9 cellular contexts compared by ENCODE assay signal in genomic region chr1:62356257-62356835, GRCh38. TPM values are rescaled to one million over a fixed set of nuclear protein-coding genes. Genes with fewer than 3 reads are reported as not detected.
DNase-seq lines count a peak whose midpoint lies in the region; ATAC-seq and TF ChIP-seq lines count a peak whose summit lies in the region.
"Had no signal": no experiment of that assay in that cellular context is flagged by ENCODE, and none has a peak within 500 bp of the region (broad histone marks: within the 10 kb centered on the region; RNA-seq: fewer than 3 reads in every experiment).

No MANE protein-coding gene starts in this region.

- WGBS in smooth muscle cell (ENCODE audit: low lambda C conversion rate) = 77% methylated on average over 1 of the region's 1 CpG

- CTCF ChIA-PET in activated CD8-positive, alpha-beta T cell treated with anti-CD3 and anti-CD28 coated beads for 36 hours (lab: Charles Lee) = no interaction called here
- CTCF ChIA-PET in activated CD8-positive, alpha-beta T cell treated with anti-CD3 and anti-CD28 coated beads, Interleukin-2, amount 10 ng/mL, durations not matched to agents 7 days and 5 days (lab: Charles Lee) = no interaction called here

- DNase-seq in activated CD8-positive, alpha-beta T cell treated with anti-CD3 and anti-CD28 coated beads for 36 hours = peak; percentile 17
- DNase-seq in activated CD8-positive, alpha-beta T cell treated with anti-CD3 and anti-CD28 coated beads, Interleukin-2, amount 10 ng/mL, durations not matched to agents 7 days and 5 days = no peak
- DNase-seq in HT1080 (ENCODE audit: low read depth) (peak; percentile 78), astrocyte of the hippocampus (ENCODE audit: low read depth, low spot score) (peak; percentile 82), smooth muscle cell (lab: John Stamatoyannopoulos, UW; ENCODE audit: unreplicated experiment) (no peak), left ventricle myocardium superior (no peak), NAMALWA (ENCODE audit: low spot score) (no peak), uterus (no peak)
- DNase-seq: DND-41 had no signal

- H3K36me3 ChIP-seq in smooth muscle cell (ENCODE audit: low read depth) (no peaks in the 10 kb centered on the region), uterus (no peaks in the 10 kb centered on the region)

- no peak overlapping the region for H3K4me3 Mint-ChIP-seq in activated CD8-positive, alpha-beta T cell treated with anti-CD3 and anti-CD28 coated beads for 36 hours
- no peak overlapping the region for H3K4me3 Mint-ChIP-seq in activated CD8-positive, alpha-beta T cell treated with anti-CD3 and anti-CD28 coated beads, Interleukin-2, amount 10 ng/mL, durations not matched to agents 7 days and 5 days

- no peak overlapping the region for H3K4me2 ChIP-seq in smooth muscle cell

- H3K4me1 ChIP-seq in smooth muscle cell (ENCODE audit: low read depth) = no peaks in the 10 kb centered on the region
- H3K4me1 ChIP-seq in uterus = no peaks in the 10 kb centered on the region

- POLR2A ChIA-PET in activated CD8-positive, alpha-beta T cell treated with anti-CD3 and anti-CD28 coated beads for 36 hours (lab: Charles Lee) = interaction anchor here (1.1 kb wide), 1 partner anchor 20 kb away, joined by 3 read pairs; no protein-coding TSS in a partner anchor
- POLR2A ChIA-PET in activated CD8-positive, alpha-beta T cell treated with anti-CD3 and anti-CD28 coated beads, Interleukin-2, amount 10 ng/mL, durations not matched to agents 7 days and 5 days (lab: Charles Lee) = no interaction called here

- no peaks in the 10 kb centered on the region for H3K9me3 ChIP-seq in smooth muscle cell (replicated peaks; ENCODE audit: low read depth)
- H3K9me3 ChIP-seq in uterus = no peaks in the 10 kb centered on the region

- no peaks in the 10 kb centered on the region for H3K27me3 Mint-ChIP-seq in activated CD8-positive, alpha-beta T cell treated with anti-CD3 and anti-CD28 coated beads for 36 hours
- H3K27me3 Mint-ChIP-seq in activated CD8-positive, alpha-beta T cell treated with anti-CD3 and anti-CD28 coated beads, Interleukin-2, amount 10 ng/mL, durations not matched to agents 7 days and 5 days (ENCODE audit: low read depth) = no peaks in the 10 kb centered on the region

- H3K9ac ChIP-seq in smooth muscle cell (ENCODE audit: low read depth) = no peak overlapping the region

- H3K4me1 Mint-ChIP-seq in activated CD8-positive, alpha-beta T cell treated with anti-CD3 and anti-CD28 coated beads for 36 hours (ENCODE audit: low read depth) = no peaks in the 10 kb centered on the region
- no peaks in the 10 kb centered on the region for H3K4me1 Mint-ChIP-seq in activated CD8-positive, alpha-beta T cell treated with anti-CD3 and anti-CD28 coated beads, Interleukin-2, amount 10 ng/mL, durations not matched to agents 7 days and 5 days (ENCODE audit: low read depth)

- H4K20me1 ChIP-seq in smooth muscle cell (ENCODE audit: low read depth) = no peaks in the 10 kb centered on the region

- intact Hi-C loops in activated CD8-positive, alpha-beta T cell treated with anti-CD3 and anti-CD28 coated beads for 36 hours (cut with micrococcal nuclease) = no loop called here
- intact Hi-C loops in left ventricle myocardium superior (cut with micrococcal nuclease) (no loop called here), uterus (cut with DNase I; ENCODE audit: low total_unique reads) (no loop called here)

- no peak overlapping the region for H2AFZ ChIP-seq in smooth muscle cell (ENCODE audit: low read depth)

- H3K79me2 ChIP-seq in smooth muscle cell (ENCODE audit: low read depth) = no peaks in the 10 kb centered on the region

- no peak for TF ChIP-seq POLR2A in uterus (IDR thresholded peaks at IDR 0.05)

- no peak for TF ChIP-seq CTCF in activated CD8-positive, alpha-beta T cell treated with anti-CD3 and anti-CD28 coated beads for 36 hours (IDR thresholded peaks at IDR 0.05)
- no peak for TF ChIP-seq CTCF in smooth muscle cell (IDR thresholded peaks at IDR 0.05; ENCODE audit: borderline replicate concordance, insufficient read depth, poor library complexity, severe bottlenecking)
- TF ChIP-seq CTCF in uterus (IDR thresholded peaks at IDR 0.05) = no peak

- H3K27me3 ChIP-seq in smooth muscle cell (ENCODE audit: low read depth) (no peaks in the 10 kb centered on the region), uterus (no peaks in the 10 kb centered on the region)

- H3K4me3 ChIP-seq in smooth muscle cell (no peak overlapping the region), uterus (no peak overlapping the region)

- peak; percentile 39 for ATAC-seq in activated CD8-positive, alpha-beta T cell treated with anti-CD3 and anti-CD28 coated beads for 36 hours
- no peak for ATAC-seq in activated CD8-positive, alpha-beta T cell treated with anti-CD3 and anti-CD28 coated beads, Interleukin-2, amount 10 ng/mL, durations not matched to agents 7 days and 5 days
- no peak for ATAC-seq in left ventricle myocardium superior

- H3K9me3 Mint-ChIP-seq in activated CD8-positive, alpha-beta T cell treated with anti-CD3 and anti-CD28 coated beads for 36 hours = no peaks in the 10 kb centered on the region
- no peaks in the 10 kb centered on the region for H3K9me3 Mint-ChIP-seq in activated CD8-positive, alpha-beta T cell treated with anti-CD3 and anti-CD28 coated beads, Interleukin-2, amount 10 ng/mL, durations not matched to agents 7 days and 5 days (ENCODE audit: insufficient read depth)

- H3K36me3 Mint-ChIP-seq in activated CD8-positive, alpha-beta T cell treated with anti-CD3 and anti-CD28 coated beads for 36 hours (ENCODE audit: low read depth) = no peaks in the 10 kb centered on the region
- H3K36me3 Mint-ChIP-seq in activated CD8-positive, alpha-beta T cell treated with anti-CD3 and anti-CD28 coated beads, Interleukin-2, amount 10 ng/mL, durations not matched to agents 7 days and 5 days (ENCODE audit: low read depth) = no peaks in the 10 kb centered on the region

- H3K27ac Mint-ChIP-seq in activated CD8-positive, alpha-beta T cell treated with anti-CD3 and anti-CD28 coated beads for 36 hours = no peak overlapping the region
- H3K27ac Mint-ChIP-seq in activated CD8-positive, alpha-beta T cell treated with anti-CD3 and anti-CD28 coated beads, Interleukin-2, amount 10 ng/mL, durations not matched to agents 7 days and 5 days = no peak overlapping the region

- H3F3A ChIP-seq in smooth muscle cell (ENCODE audit: low read depth) = peaks cover 6% of the 10 kb centered on the region

- peak overlapping the region; percentile 62 for H3K27ac ChIP-seq in smooth muscle cell (ENCODE audit: low read depth)
- no peak overlapping the region for H3K27ac ChIP-seq in uterus

RNA-seq across cellular contexts. Expression of gene KANK4, which starts 37.1 kb away (rescaled TPM):
- total RNA-seq in activated CD8-positive, alpha-beta T cell treated with anti-CD3 and anti-CD28 coated beads for 36 hours = not detected
- not detected for total RNA-seq in activated CD8-positive, alpha-beta T cell treated with anti-CD3 and anti-CD28 coated beads, Interleukin-2, amount 10 ng/mL, durations not matched to agents 7 days and 5 days
- not detected in 2 replicates for total RNA-seq in HT1080 (2014; rRNA removed; shearing (Covaris generic))
- polyA plus RNA-seq in HT1080 (2015; cell fraction: cytosol; rRNA removed) = not detected in 2 replicates
- not detected in 2 replicates for polyA plus RNA-seq in HT1080 (2015; cell fraction: nucleus; rRNA removed)
- total RNA-seq in smooth muscle cell = 69.2 and 74.3 TPM in 2 replicates
- 72.4 and 77.8 TPM in 2 replicates for polyA plus RNA-seq in smooth muscle cell
- 0.25 TPM for total RNA-seq in left ventricle myocardium superior
- 10 to 100 TPM in 1 of 4 donors, not detected in 3; 14.5 TPM for total RNA-seq in uterus

Comparison
In these comparisons a context has a peak if more than half of its experiments do, and no peak if none do; other contexts are left out.
1. DNase-seq: peak in activated CD8-positive, alpha-beta T cell treated with anti-CD3 and anti-CD28 coated beads for 36 hours (single experiment), HT1080 (single experiment) and astrocyte of the hippocampus (single experiment); none in activated CD8-positive, alpha-beta T cell treated with anti-CD3 and anti-CD28 coated beads, Interleukin-2, amount 10 ng/mL, durations not matched to agents 7 days and 5 days (single experiment), smooth muscle cell (single experiment), left ventricle myocardium superior (single experiment), NAMALWA (single experiment) and uterus (0 of 2).